In genomic region chr19:58096884-58097283, GRCh38 we compare ENCODE assay signal across 1 cellular context.
TF ChIP-seq lines count a peak whose summit lies in the region.

No MANE protein-coding gene starts in this region.

TF ChIP-seq in liver, 16 proteins besides CTCF, POLR2A, EP300 and RAD21 (continued from another document):
- TF ChIP-seq ZBTB33 (IDR thresholded peaks at IDR 0.05) = no peak
- no peak for TF ChIP-seq TAF1 (conservative IDR thresholded peaks at IDR 0.05)
- no peak for TF ChIP-seq HNF4G (IDR thresholded peaks at IDR 0.05)
- TF ChIP-seq FOXA1 (IDR thresholded peaks at IDR 0.05) = no peak
- TF ChIP-seq YY1 (IDR thresholded peaks at IDR 0.05) = no peak
- TF ChIP-seq MAX (IDR thresholded peaks at IDR 0.05) = no peak
- TF ChIP-seq EGR1 (IDR thresholded peaks at IDR 0.05; ENCODE audit: low read depth in 2 of 2) = no peak
- no peak for TF ChIP-seq NR2F2 (IDR thresholded peaks at IDR 0.05)
- TF ChIP-seq HNF4A (conservative IDR thresholded peaks at IDR 0.05) = no peak
- no peak for TF ChIP-seq GABPA (IDR thresholded peaks at IDR 0.05 in 1 of 2, conservative IDR thresholded peaks at IDR 0.05 in 1 of 2)
- TF ChIP-seq SP1 (IDR thresholded peaks at IDR 0.05) = no peak
- no peak for TF ChIP-seq FOXA2 (IDR thresholded peaks at IDR 0.05)
- no peak for TF ChIP-seq RXRA (IDR thresholded peaks at IDR 0.05)
- no peak for TF ChIP-seq JUND (IDR thresholded peaks at IDR 0.05)
